In the genomic region with DNA sequence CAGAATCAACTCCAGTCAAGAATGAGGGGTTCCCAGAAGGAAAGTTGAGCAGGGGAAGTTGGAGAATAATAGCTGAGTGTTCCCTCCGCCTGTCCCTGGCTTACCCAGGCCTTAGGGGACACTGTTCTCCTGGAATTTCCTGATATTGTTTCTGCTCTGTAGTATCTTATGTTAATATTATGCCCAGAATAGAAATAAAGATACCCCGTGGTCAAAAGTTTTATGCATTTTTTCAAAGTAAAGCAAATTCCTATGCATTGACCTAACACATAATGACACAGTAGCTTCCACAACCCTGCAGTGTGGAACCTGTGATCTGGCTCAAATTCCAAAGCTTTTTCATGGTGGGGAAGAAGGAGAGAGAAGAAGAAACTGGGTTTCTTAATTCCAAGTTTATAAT, we compare ENCODE assay signal across 20 cellular contexts.
A peak's percentile ranks its signal among the peaks of the same experiment; 100 is the strongest.
DNase-seq lines count a peak whose midpoint lies in the region; ATAC-seq and TF ChIP-seq lines count a peak whose summit lies in the region.
"Had no signal": no experiment of that assay in that cellular context is flagged by ENCODE, and none has a peak within 500 bp of the region (broad histone marks: within the 10 kb centered on the region; RNA-seq: fewer than 3 reads in every experiment).

No MANE protein-coding gene starts in this region.

- peaks cover 10% of the 10 kb centered on the region in 2 donors for H3K27me3 Mint-ChIP-seq in natural killer cell treated with Interleukin-12 subunit alpha and Interleukin-12 subunit beta and Interleukin-15 and Interleukin-18, amount 100 ng/mL, for 72 hours
- peaks cover 11 to 12% of the 10 kb centered on the region in 2 donors for H3K27me3 Mint-ChIP-seq in natural killer cell (ENCODE audit: low read depth in 2 of 2)

- no peak for TF ChIP-seq EP300 in esophagus muscularis mucosa (IDR thresholded peaks at IDR 0.05)

- H3K4me1 ChIP-seq in esophagus muscularis mucosa = no peaks in the 10 kb centered on the region
- H3K4me1 ChIP-seq: A549, BLaER1 had no signal

- no peak for TF ChIP-seq CTCF in natural killer cell (IDR thresholded peaks at IDR 0.05)
- TF ChIP-seq CTCF in choroid plexus epithelial cell (conservative IDR thresholded peaks at IDR 0.05; ENCODE audit: low read depth, low read length) = no peak
- TF ChIP-seq CTCF in esophagus muscularis mucosa (IDR thresholded peaks at IDR 0.05) = no peak

- WGBS in esophagus muscularis mucosa = 64% methylated on average over 2 of the region's 2 CpGs

- H3K27ac ChIP-seq in esophagus muscularis mucosa (replicated peaks in 1 of 4) = no peak overlapping the region
- H3K27ac ChIP-seq: 22Rv1, A549, BLaER1, GM23248, HL-60 had no signal

- H3K36me3 ChIP-seq in esophagus muscularis mucosa = no peaks in the 10 kb centered on the region
- H3K36me3 ChIP-seq: BLaER1 had no signal

- DNase-seq in natural killer cell treated with Interleukin-12 subunit alpha and Interleukin-12 subunit beta and Interleukin-15 and Interleukin-18, amount 100 ng/mL, for 72 hours (ENCODE audit: low spot score) = no peak
- no peak for DNase-seq in natural killer cell
- peak; percentile 5 for DNase-seq in choroid plexus epithelial cell (ENCODE audit: low read depth)
- peak; percentile 42 for DNase-seq in esophagus muscularis mucosa (ENCODE audit: extremely low spot score)
- no peak for DNase-seq in NOMO-1 treated with dmso at 0.1 percent for 144 hours (lab: John Stamatoyannopoulos, UW; ENCODE audit: unreplicated experiment)
- no peak for DNase-seq in SW480 (ENCODE audit: low spot score)
- no peak for DNase-seq in iPS-NIHi11 (ENCODE audit: low spot score)
- DNase-seq: Calu3; CD8-positive, alpha-beta T cell; DMS79 treated with DMSO at 0.1 percent for 48 hours; EL; GM23248; HCEC 1CT; HFFc6 had no signal

- TF ChIP-seq POLR2A in esophagus muscularis mucosa (IDR thresholded peaks at IDR 0.05; ENCODE audit: low read depth) = no peak

- H3K4me1 Mint-ChIP-seq in natural killer cell treated with Interleukin-12 subunit alpha and Interleukin-12 subunit beta and Interleukin-15 and Interleukin-18, amount 100 ng/mL, for 72 hours (ENCODE audit: low read depth in 2 of 2) = peaks cover 0 to 15% of the 10 kb centered on the region in 2 donors
- H3K4me1 Mint-ChIP-seq in natural killer cell = no peaks in the 10 kb centered on the region

- no peaks in the 10 kb centered on the region for H3K9me3 Mint-ChIP-seq in natural killer cell treated with Interleukin-12 subunit alpha and Interleukin-12 subunit beta and Interleukin-15 and Interleukin-18, amount 100 ng/mL, for 72 hours
- peaks cover 0 to 3% of the 10 kb centered on the region in 2 donors for H3K9me3 Mint-ChIP-seq in natural killer cell

- intact Hi-C loops in natural killer cell (cut with micrococcal nuclease) (no loop called here), esophagus muscularis mucosa (cut with DNase I) (no loop called here)

- no peaks in the 10 kb centered on the region for H3K27me3 ChIP-seq in esophagus muscularis mucosa
- H3K27me3 ChIP-seq: BLaER1 had no signal

- peak overlapping the region; percentile 61 for H3K4me3 Mint-ChIP-seq in natural killer cell treated with Interleukin-12 subunit alpha and Interleukin-12 subunit beta and Interleukin-15 and Interleukin-18, amount 100 ng/mL, for 72 hours
- H3K4me3 Mint-ChIP-seq in natural killer cell = no peak overlapping the region
- H3K4me3 Mint-ChIP-seq: CD8-positive, alpha-beta T cell; HFFc6 had no signal

- peaks cover 10% of the 10 kb centered on the region for H3K36me3 Mint-ChIP-seq in natural killer cell treated with Interleukin-12 subunit alpha and Interleukin-12 subunit beta and Interleukin-15 and Interleukin-18, amount 100 ng/mL, for 72 hours
- H3K36me3 Mint-ChIP-seq in natural killer cell = no peaks in the 10 kb centered on the region
- H3K36me3 Mint-ChIP-seq: CD8-positive, alpha-beta T cell had no signal

- H3K27ac Mint-ChIP-seq in natural killer cell treated with Interleukin-12 subunit alpha and Interleukin-12 subunit beta and Interleukin-15 and Interleukin-18, amount 100 ng/mL, for 72 hours = peak overlapping the region in 1 of 2 donors; percentile 80
- H3K27ac Mint-ChIP-seq in natural killer cell = no peak overlapping the region
- H3K27ac Mint-ChIP-seq: CD8-positive, alpha-beta T cell; HFFc6 had no signal

- no peak for ATAC-seq in natural killer cell treated with Interleukin-12 subunit alpha and Interleukin-12 subunit beta and Interleukin-15 and Interleukin-18, amount 100 ng/mL, for 72 hours
- no peak for ATAC-seq in natural killer cell
- ATAC-seq: A549; CD8-positive, alpha-beta T cell; GM12878; K562 had no signal

- H3K9me3 ChIP-seq in esophagus muscularis mucosa = no peaks in the 10 kb centered on the region
- H3K9me3 ChIP-seq: A549, BLaER1 had no signal

- H3K4me3 ChIP-seq in choroid plexus epithelial cell (ENCODE audit: low read depth, low read length) (no peak overlapping the region), esophagus muscularis mucosa (no peak overlapping the region)
- H3K4me3 ChIP-seq: A549, BLaER1, GM12878, GM23248, K562 had no signal

Comparison
In these comparisons a context has a peak if more than half of its experiments do, and no peak if none do; other contexts are left out.
1. DNase-seq: peak in choroid plexus epithelial cell (single experiment) and esophagus muscularis mucosa (single experiment); none in natural killer cell treated with Interleukin-12 subunit alpha and Interleukin-12 subunit beta and Interleukin-15 and Interleukin-18, amount 100 ng/mL, for 72 hours (single experiment), natural killer cell (single experiment), NOMO-1 treated with dmso at 0.1 percent for 144 hours (single experiment), SW480 (single experiment) and iPS-NIHi11 (single experiment).